1 cellular context compared by ENCODE assay signal in the genomic region with DNA sequence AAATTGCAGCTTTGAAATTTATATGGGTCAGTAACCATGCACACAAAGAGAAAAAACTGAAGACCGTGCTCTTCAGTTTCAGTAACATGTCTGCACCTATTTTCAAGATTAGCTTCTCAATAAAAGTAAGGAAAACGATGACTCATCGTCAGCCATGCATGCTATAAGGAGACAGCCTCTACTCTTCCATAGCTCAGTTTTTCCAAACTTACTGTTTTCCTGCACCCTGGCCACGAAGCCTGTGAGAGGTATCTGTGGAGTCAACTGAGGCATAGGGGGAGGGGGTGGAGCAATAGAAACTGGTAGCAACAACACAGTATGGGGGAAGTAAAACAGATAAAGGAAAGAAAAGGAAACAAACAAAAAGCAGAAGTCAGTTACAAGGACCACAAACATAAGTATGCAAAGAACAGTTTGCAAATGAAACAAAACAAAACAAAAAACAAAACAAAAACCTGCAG.
TF ChIP-seq lines count a peak whose summit lies in the region.

No MANE protein-coding gene starts in this region.

TF ChIP-seq in H1, 55 proteins besides CTCF, POLR2A, EP300 and RAD21 (continued from another document):
- TF ChIP-seq MAFK (IDR thresholded peaks at IDR 0.05; ENCODE audit: low read depth, low read length), result peak; percentile 54
- no peak for TF ChIP-seq TCF12 (IDR thresholded peaks at IDR 0.05; ENCODE audit: low read depth, low read length)
- no peak for TF ChIP-seq RFX5 (IDR thresholded peaks at IDR 0.05; ENCODE audit: borderline replicate concordance, low read depth, low read length)
- no peak for TF ChIP-seq CTBP2 (IDR thresholded peaks at IDR 0.05; ENCODE audit: borderline replicate concordance, insufficient read depth, insufficient read length, low read length)
- no peak for TF ChIP-seq POU5F1 (IDR thresholded peaks at IDR 0.05; ENCODE audit: low read depth, low read length)
- TF ChIP-seq ZNF274 (IDR thresholded peaks at IDR 0.05; ENCODE audit: borderline replicate concordance, extremely low read depth, low read length), result no peak
- TF ChIP-seq TAF7 (optimal IDR thresholded peaks at IDR 0.05; ENCODE audit: borderline replicate concordance, low read depth, low read length), result no peak
- no peak for TF ChIP-seq EZH2 (IDR thresholded peaks at IDR 0.05; ENCODE audit: low read depth, low read length, severe bottlenecking)
- peak; percentile 47; the same call in 1 of the 2 replicates for TF ChIP-seq SP1 (IDR thresholded peaks at IDR 0.05; ENCODE audit: low read depth, low read length)
- TF ChIP-seq, protein P1, sequence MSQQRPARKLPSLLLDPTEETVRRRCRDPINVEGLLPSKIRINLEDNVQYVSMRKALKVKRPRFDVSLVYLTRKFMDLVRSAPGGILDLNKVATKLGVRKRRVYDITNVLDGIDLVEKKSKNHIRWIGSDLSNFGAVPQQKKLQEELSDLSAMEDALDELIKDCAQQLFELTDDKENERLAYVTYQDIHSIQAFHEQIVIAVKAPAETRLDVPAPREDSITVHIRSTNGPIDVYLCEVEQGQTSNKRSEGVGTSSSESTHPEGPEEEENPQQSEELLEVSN (IDR thresholded peaks at IDR 0.05), result no peak
- TF ChIP-seq JUND (IDR thresholded peaks at IDR 0.05; ENCODE audit: low read length), result peak; percentile 53; the same call in 1 of the 2 replicates
- TF ChIP-seq YY1 (IDR thresholded peaks at IDR 0.05; ENCODE audit: low read depth, low read length), result 0 out of 2 replicates have a peak, but pooled peaks have one; percentile 5
- no peak for TF ChIP-seq SIRT6 (IDR thresholded peaks at IDR 0.05; ENCODE audit: low read length)
- TF ChIP-seq FOSL1 (IDR thresholded peaks at IDR 0.05; ENCODE audit: insufficient read depth, low read depth, low read length), result no peak
- no peak for TF ChIP-seq KDM1A (IDR thresholded peaks at IDR 0.05; ENCODE audit: borderline replicate concordance, low read length)
- TF ChIP-seq, protein P2, sequence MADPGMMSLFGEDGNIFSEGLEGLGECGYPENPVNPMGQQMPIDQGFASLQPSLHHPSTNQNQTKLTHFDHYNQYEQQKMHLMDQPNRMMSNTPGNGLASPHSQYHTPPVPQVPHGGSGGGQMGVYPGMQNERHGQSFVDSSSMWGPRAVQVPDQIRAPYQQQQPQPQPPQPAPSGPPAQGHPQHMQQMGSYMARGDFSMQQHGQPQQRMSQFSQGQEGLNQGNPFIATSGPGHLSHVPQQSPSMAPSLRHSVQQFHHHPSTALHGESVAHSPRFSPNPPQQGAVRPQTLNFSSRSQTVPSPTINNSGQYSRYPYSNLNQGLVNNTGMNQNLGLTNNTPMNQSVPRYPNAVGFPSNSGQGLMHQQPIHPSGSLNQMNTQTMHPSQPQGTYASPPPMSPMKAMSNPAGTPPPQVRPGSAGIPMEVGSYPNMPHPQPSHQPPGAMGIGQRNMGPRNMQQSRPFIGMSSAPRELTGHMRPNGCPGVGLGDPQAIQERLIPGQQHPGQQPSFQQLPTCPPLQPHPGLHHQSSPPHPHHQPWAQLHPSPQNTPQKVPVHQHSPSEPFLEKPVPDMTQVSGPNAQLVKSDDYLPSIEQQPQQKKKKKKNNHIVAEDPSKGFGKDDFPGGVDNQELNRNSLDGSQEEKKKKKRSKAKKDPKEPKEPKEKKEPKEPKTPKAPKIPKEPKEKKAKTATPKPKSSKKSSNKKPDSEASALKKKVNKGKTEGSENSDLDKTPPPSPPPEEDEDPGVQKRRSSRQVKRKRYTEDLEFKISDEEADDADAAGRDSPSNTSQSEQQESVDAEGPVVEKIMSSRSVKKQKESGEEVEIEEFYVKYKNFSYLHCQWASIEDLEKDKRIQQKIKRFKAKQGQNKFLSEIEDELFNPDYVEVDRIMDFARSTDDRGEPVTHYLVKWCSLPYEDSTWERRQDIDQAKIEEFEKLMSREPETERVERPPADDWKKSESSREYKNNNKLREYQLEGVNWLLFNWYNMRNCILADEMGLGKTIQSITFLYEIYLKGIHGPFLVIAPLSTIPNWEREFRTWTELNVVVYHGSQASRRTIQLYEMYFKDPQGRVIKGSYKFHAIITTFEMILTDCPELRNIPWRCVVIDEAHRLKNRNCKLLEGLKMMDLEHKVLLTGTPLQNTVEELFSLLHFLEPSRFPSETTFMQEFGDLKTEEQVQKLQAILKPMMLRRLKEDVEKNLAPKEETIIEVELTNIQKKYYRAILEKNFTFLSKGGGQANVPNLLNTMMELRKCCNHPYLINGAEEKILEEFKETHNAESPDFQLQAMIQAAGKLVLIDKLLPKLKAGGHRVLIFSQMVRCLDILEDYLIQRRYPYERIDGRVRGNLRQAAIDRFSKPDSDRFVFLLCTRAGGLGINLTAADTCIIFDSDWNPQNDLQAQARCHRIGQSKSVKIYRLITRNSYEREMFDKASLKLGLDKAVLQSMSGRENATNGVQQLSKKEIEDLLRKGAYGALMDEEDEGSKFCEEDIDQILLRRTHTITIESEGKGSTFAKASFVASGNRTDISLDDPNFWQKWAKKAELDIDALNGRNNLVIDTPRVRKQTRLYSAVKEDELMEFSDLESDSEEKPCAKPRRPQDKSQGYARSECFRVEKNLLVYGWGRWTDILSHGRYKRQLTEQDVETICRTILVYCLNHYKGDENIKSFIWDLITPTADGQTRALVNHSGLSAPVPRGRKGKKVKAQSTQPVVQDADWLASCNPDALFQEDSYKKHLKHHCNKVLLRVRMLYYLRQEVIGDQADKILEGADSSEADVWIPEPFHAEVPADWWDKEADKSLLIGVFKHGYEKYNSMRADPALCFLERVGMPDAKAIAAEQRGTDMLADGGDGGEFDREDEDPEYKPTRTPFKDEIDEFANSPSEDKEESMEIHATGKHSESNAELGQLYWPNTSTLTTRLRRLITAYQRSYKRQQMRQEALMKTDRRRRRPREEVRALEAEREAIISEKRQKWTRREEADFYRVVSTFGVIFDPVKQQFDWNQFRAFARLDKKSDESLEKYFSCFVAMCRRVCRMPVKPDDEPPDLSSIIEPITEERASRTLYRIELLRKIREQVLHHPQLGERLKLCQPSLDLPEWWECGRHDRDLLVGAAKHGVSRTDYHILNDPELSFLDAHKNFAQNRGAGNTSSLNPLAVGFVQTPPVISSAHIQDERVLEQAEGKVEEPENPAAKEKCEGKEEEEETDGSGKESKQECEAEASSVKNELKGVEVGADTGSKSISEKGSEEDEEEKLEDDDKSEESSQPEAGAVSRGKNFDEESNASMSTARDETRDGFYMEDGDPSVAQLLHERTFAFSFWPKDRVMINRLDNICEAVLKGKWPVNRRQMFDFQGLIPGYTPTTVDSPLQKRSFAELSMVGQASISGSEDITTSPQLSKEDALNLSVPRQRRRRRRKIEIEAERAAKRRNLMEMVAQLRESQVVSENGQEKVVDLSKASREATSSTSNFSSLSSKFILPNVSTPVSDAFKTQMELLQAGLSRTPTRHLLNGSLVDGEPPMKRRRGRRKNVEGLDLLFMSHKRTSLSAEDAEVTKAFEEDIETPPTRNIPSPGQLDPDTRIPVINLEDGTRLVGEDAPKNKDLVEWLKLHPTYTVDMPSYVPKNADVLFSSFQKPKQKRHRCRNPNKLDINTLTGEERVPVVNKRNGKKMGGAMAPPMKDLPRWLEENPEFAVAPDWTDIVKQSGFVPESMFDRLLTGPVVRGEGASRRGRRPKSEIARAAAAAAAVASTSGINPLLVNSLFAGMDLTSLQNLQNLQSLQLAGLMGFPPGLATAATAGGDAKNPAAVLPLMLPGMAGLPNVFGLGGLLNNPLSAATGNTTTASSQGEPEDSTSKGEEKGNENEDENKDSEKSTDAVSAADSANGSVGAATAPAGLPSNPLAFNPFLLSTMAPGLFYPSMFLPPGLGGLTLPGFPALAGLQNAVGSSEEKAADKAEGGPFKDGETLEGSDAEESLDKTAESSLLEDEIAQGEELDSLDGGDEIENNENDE (IDR thresholded peaks at IDR 0.05; ENCODE audit: insufficient replicate concordance, low read length), result peak; percentile 74
- TF ChIP-seq JUN (IDR thresholded peaks at IDR 0.05; ENCODE audit: low read depth, low read length), result no peak
- no peak for TF ChIP-seq BRCA1 (IDR thresholded peaks at IDR 0.05; ENCODE audit: low read depth, low read length)
- TF ChIP-seq CHD2 (IDR thresholded peaks at IDR 0.05; ENCODE audit: low read length), result no peak
TF ChIP-seq in H1: peak in this region for 7.
